Comparison of ENCODE assay signal across 9 cellular contexts in the genomic region with DNA sequence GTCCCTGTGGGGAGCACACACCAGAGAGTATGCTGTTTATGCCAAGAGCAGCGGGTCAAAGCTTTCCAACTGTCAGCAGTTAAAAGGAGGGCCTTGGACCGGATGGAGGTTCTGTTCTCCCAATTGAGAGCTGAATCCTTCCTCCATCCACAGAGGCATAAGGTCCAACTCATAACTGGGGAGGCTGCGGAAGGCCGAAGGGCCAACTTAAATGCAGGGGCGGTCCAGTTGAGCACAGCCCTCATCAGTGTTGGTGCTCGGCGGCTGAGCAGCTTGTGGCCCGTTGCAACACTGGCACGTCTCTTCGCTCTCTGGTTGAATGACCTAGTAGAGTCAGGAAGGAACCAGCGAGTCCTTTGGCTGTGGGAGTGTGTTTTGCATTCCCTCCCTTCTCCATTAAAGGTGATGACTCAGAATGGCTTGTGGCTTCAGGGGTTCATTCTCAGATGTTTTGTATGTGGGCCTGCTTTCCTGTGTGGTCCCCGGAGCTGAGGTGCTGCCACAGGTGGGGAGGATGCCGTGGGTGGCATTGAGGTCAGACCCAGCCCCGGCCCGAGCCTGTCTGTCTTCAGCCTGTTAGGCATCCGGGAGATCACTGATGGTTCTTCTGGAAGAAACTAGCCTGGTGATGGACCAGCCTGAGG. TPM values are rescaled to one million over a fixed set of nuclear protein-coding genes. Genes with fewer than 3 reads are reported as not detected.
A peak's percentile ranks its signal among the peaks of the same experiment; 100 is the strongest.
DNase-seq lines count a peak whose midpoint lies in the region; ATAC-seq, FAIRE-seq and TF ChIP-seq lines count a peak whose summit lies in the region.
"Had no signal": no experiment of that assay in that cellular context is flagged by ENCODE, and none has a peak within 500 bp of the region (broad histone marks: within the 10 kb centered on the region; RNA-seq: fewer than 3 reads in every experiment).

No MANE protein-coding gene starts in this region.

- H3K4me3 Mint-ChIP-seq in activated T-helper 17 cell treated with anti-CD3 and anti-CD28 coated beads, Interleukin-2, amount 50 U/mL, for 72 hours: peak overlapping the region; percentile 65

- no peaks in the 10 kb centered on the region for H3K79me2 ChIP-seq in PC-9 (ENCODE audit: low read depth)

- CTCF ChIA-PET in PC-9 (lab: Charles Lee): no interaction called here

- no peak overlapping the region for H3K27ac ChIP-seq in neuronal stem cell (replicated peaks; ENCODE audit: low read length)
- H3K27ac ChIP-seq in PC-9: no peak overlapping the region
- H3K27ac ChIP-seq: cardiac muscle cell had no signal

- H3K4me2 ChIP-seq in neuronal stem cell (ENCODE audit: insufficient read depth, low read length, poor library complexity, severe bottlenecking): no peak overlapping the region
- no peak overlapping the region for H3K4me2 ChIP-seq in PC-9

- peak overlapping the region; percentile 54 for H3K27ac Mint-ChIP-seq in activated T-helper 17 cell treated with anti-CD3 and anti-CD28 coated beads, Interleukin-2, amount 50 U/mL, for 72 hours

- H2BK5ac ChIP-seq in neuronal stem cell (ENCODE audit: low read length): no peak overlapping the region

- H3K79me1 ChIP-seq in neuronal stem cell (ENCODE audit: low read depth, low read length): no peaks in the 10 kb centered on the region

- no peaks in the 10 kb centered on the region for H3F3A ChIP-seq in PC-9 (ENCODE audit: insufficient read depth, low read depth)

- H2BK120ac ChIP-seq in neuronal stem cell (ENCODE audit: low read depth, low read length): no peak overlapping the region

- H4K91ac ChIP-seq in neuronal stem cell (ENCODE audit: low read depth, low read length, poor library complexity): no peak overlapping the region

- H3K27me3 Mint-ChIP-seq in activated T-helper 17 cell treated with anti-CD3 and anti-CD28 coated beads, Interleukin-2, amount 50 U/mL, for 72 hours: no peaks in the 10 kb centered on the region

- H4K20me1 ChIP-seq in PC-9 (ENCODE audit: insufficient read depth): no peaks in the 10 kb centered on the region

- ATAC-seq in activated T-helper 17 cell treated with anti-CD3 and anti-CD28 coated beads, Interleukin-2, amount 50 U/mL, for 72 hours (replicated peaks): peak; percentile 95

- DNase-seq in GM12865 (ENCODE audit: low read depth): peak; percentile 37
- DNase-seq in HT1080 (ENCODE audit: low read depth): peak; percentile 87
- no peak for DNase-seq in neuronal stem cell (ENCODE audit: low spot score)
- DNase-seq in frontal cortex (ENCODE audit: low spot score in 2 of 2): no peak
- DNase-seq in NCI-H524 (lab: John Stamatoyannopoulos, UW): no peak
- DNase-seq in D341Med (ENCODE audit: low spot score): no peak
- DNase-seq in PC-9: no peak

- H3K9me2 ChIP-seq in PC-9 (ENCODE audit: insufficient read depth): no peaks in the 10 kb centered on the region

- BruUV-seq in PC-9 (replicated peaks; lab: Mats Ljungman, UMichigan): no TSS peak

- H3K9ac ChIP-seq in neuronal stem cell (ENCODE audit: low read depth, low read length, poor library complexity): no peak overlapping the region

- H3K4me1 Mint-ChIP-seq in activated T-helper 17 cell treated with anti-CD3 and anti-CD28 coated beads, Interleukin-2, amount 50 U/mL, for 72 hours: peaks cover 16% of the 10 kb centered on the region

- FAIRE-seq in frontal cortex (lab: Jason Lieb, UNC): no peak

- TF ChIP-seq CTCF in GM12865 (IDR thresholded peaks at IDR 0.05; ENCODE audit: insufficient read depth, low read depth, low read length, missing control alignments): no peak
- TF ChIP-seq CTCF in PC-9 (conservative IDR thresholded peaks at IDR 0.05): no peak

- no CpG with 5 or more reads among the region's 16 CpGs for WGBS in neuronal stem cell (ENCODE audit: extremely low coverage in 2 of 2, insufficient read length in 2 of 2, insufficient replicate concordance in 1 of 2), 2 donors

- H3K4me1 ChIP-seq in neuronal stem cell (ENCODE audit: control insufficient read depth in 2 of 2, insufficient read depth in 1 of 2, low read depth in 1 of 2, low read length in 2 of 2) (peaks cover 0 to 4% of the 10 kb centered on the region in 2 donors), PC-9 (replicated peaks; ENCODE audit: insufficient read depth) (no peaks in the 10 kb centered on the region)

- no peaks in the 10 kb centered on the region for H3K36me3 Mint-ChIP-seq in activated T-helper 17 cell treated with anti-CD3 and anti-CD28 coated beads, Interleukin-2, amount 50 U/mL, for 72 hours (ENCODE audit: low read depth)

- intact Hi-C loops in PC-9 (cut with micrococcal nuclease; ENCODE audit: unreplicated experiment): no loop called here

- no peak overlapping the region for H2BK15ac ChIP-seq in neuronal stem cell (ENCODE audit: low read length)

- H3K9me3 ChIP-seq in neuronal stem cell (replicated peaks in 1 of 2; ENCODE audit: control insufficient read depth in 2 of 2, insufficient read depth in 1 of 2, low read depth in 1 of 2, low read length in 2 of 2): no peaks in the 10 kb centered on the region
- H3K9me3 ChIP-seq in PC-9 (ENCODE audit: insufficient read depth, low read depth): no peaks in the 10 kb centered on the region

- H3K36me3 ChIP-seq in neuronal stem cell (replicated peaks in 1 of 2; ENCODE audit: control insufficient read depth in 2 of 2, insufficient read depth in 2 of 2, low read length in 2 of 2): peaks cover 0 to 5% of the 10 kb centered on the region in 2 donors
- H3K36me3 ChIP-seq in PC-9 (ENCODE audit: low read depth): no peaks in the 10 kb centered on the region

- no peak overlapping the region for H3K4me3 ChIP-seq in GM12865 (ENCODE audit: low read depth, low read length)
- H3K4me3 ChIP-seq in neuronal stem cell (ENCODE audit: low read length in 2 of 2): no peak overlapping the region
- H3K4me3 ChIP-seq in PC-9: no peak overlapping the region
- H3K4me3 ChIP-seq: cardiac muscle cell had no signal

- H4K8ac ChIP-seq in neuronal stem cell (ENCODE audit: low read depth, low read length): no peak overlapping the region

- peak overlapping the region; percentile 40 for H3K14ac ChIP-seq in neuronal stem cell (ENCODE audit: low read length)

- no peak overlapping the region for H3K4ac ChIP-seq in neuronal stem cell (ENCODE audit: low read length)

- H3K18ac ChIP-seq in neuronal stem cell (ENCODE audit: low read length): no peak overlapping the region

- no peak overlapping the region for H3K23ac ChIP-seq in neuronal stem cell (ENCODE audit: low read depth, low read length, poor library complexity)

- H3K27me3 ChIP-seq in neuronal stem cell (ENCODE audit: control insufficient read depth in 3 of 3, insufficient read depth in 3 of 3, low read depth in 1 of 3, low read length in 3 of 3): no peaks in the 10 kb centered on the region
- H3K27me3 ChIP-seq in PC-9 (ENCODE audit: insufficient read depth, low read depth): no peaks in the 10 kb centered on the region
- H3K27me3 ChIP-seq: cardiac muscle cell had no signal

- no peaks in the 10 kb centered on the region for H3K9me3 Mint-ChIP-seq in activated T-helper 17 cell treated with anti-CD3 and anti-CD28 coated beads, Interleukin-2, amount 50 U/mL, for 72 hours

- no peak overlapping the region for H2BK12ac ChIP-seq in neuronal stem cell (ENCODE audit: low read length)

- no peak overlapping the region for H2AK5ac ChIP-seq in neuronal stem cell (ENCODE audit: low read depth, low read length)

- H2AFZ ChIP-seq in neuronal stem cell (ENCODE audit: low read length) (no peak overlapping the region), PC-9 (no peak overlapping the region)

- POLR2A ChIA-PET in PC-9 (lab: Charles Lee; ENCODE audit: unreplicated experiment): interaction anchor here (0.7 kb wide), 1 partner anchor 82 kb away, joined by 7 read pairs; no protein-coding TSS in a partner anchor

RNA-seq across cellular contexts. Expression of gene DMBT1, which starts 44.8 kb away (rescaled TPM):
- total RNA-seq in HT1080 (2014; rRNA removed; shearing (Covaris generic)): 1.1 and 2.2 TPM in 2 replicates
- 1.00 and 1.6 TPM in 2 replicates for polyA plus RNA-seq in HT1080 (2015; cell fraction: cytosol; rRNA removed)
- 6.3 and 6.5 TPM in 2 replicates for polyA plus RNA-seq in HT1080 (2015; cell fraction: nucleus; rRNA removed)
- total RNA-seq in activated T-helper 17 cell treated with anti-CD3 and anti-CD28 coated beads, Interleukin-2, amount 50 U/mL, for 72 hours: not detected
- polyA plus RNA-seq in neuronal stem cell (2013, experiment 1 of 2): not detected
- not detected for polyA plus RNA-seq in neuronal stem cell (2013, experiment 2 of 2)
- total RNA-seq in frontal cortex (not detected), PC-9 (2021) (0.53 and 0.98 TPM in 2 replicates)
- total RNA-seq: cardiac muscle cell had no signal
- polyA plus RNA-seq: cardiac muscle cell had no signal

RNA-seq across cellular contexts. Expression of gene HTRA1, which starts 54.4 kb away (rescaled TPM):
- total RNA-seq in HT1080 (2014; rRNA removed; shearing (Covaris generic)): 39.4 and 41.7 TPM in 2 replicates
- polyA plus RNA-seq in HT1080 (2015; cell fraction: cytosol; rRNA removed): 48.5 and 58.7 TPM in 2 replicates
- polyA plus RNA-seq in HT1080 (2015; cell fraction: nucleus; rRNA removed): 95.7 and 110 TPM in 2 replicates
- not detected for total RNA-seq in activated T-helper 17 cell treated with anti-CD3 and anti-CD28 coated beads, Interleukin-2, amount 50 U/mL, for 72 hours
- 9.0 TPM for polyA plus RNA-seq in neuronal stem cell (2013, experiment 1 of 2)
- 8.8 TPM for polyA plus RNA-seq in neuronal stem cell (2013, experiment 2 of 2)
- total RNA-seq in frontal cortex: 41.2 TPM
- 14.9 and 18.0 TPM in 2 replicates for total RNA-seq in PC-9 (2021)

Comparison
In these comparisons a context has a peak if more than half of its experiments do, and no peak if none do; other contexts are left out.
1. DNase-seq: peak in GM12865 (single experiment) and HT1080 (single experiment); none in neuronal stem cell (single experiment), frontal cortex (0 of 2), NCI-H524 (0 of 2), D341Med (single experiment) and PC-9 (0 of 2).
2. RNA of gene HTRA1, which starts 54.4 kb away (total RNA-seq): 39.4 to 41.7 TPM in HT1080, 41.2 TPM in frontal cortex (single experiment) and 14.9 to 18.0 TPM in PC-9; not detected in activated T-helper 17 cell treated with anti-CD3 and anti-CD28 coated beads, Interleukin-2, amount 50 U/mL, for 72 hours; every median in the first group is over 10 times any median in the second.